ENCODE assay signal across 1 cellular context in genomic region chr1:150162862-150163706, GRCh38.
TF ChIP-seq lines count a peak whose summit lies in the region.

No MANE protein-coding gene starts in this region.

TF ChIP-seq in GM12878, 131 proteins besides CTCF, POLR2A, EP300 and RAD21 (continued from another document and continues in another):
- TF ChIP-seq, protein P1, sequence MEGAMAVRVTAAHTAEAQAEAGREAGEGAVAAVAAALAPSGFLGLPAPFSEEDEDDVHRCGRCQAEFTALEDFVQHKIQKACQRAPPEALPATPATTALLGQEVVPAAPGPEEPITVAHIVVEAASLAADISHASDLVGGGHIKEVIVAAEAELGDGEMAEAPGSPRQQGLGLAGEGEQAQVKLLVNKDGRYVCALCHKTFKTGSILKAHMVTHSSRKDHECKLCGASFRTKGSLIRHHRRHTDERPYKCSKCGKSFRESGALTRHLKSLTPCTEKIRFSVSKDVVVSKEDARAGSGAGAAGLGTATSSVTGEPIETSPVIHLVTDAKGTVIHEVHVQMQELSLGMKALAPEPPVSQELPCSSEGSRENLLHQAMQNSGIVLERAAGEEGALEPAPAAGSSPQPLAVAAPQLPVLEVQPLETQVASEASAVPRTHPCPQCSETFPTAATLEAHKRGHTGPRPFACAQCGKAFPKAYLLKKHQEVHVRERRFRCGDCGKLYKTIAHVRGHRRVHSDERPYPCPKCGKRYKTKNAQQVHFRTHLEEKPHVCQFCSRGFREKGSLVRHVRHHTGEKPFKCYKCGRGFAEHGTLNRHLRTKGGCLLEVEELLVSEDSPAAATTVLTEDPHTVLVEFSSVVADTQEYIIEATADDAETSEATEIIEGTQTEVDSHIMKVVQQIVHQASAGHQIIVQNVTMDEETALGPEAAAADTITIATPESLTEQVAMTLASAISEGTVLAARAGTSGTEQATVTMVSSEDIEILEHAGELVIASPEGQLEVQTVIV (IDR thresholded peaks at IDR 0.05; ENCODE audit: borderline replicate concordance, partially characterized antibody): no peak
- TF ChIP-seq SIX5 (IDR thresholded peaks at IDR 0.05; ENCODE audit: low read depth, low read length, severe bottlenecking): no peak
- no peak for TF ChIP-seq IRF3 (IDR thresholded peaks at IDR 0.05)
- TF ChIP-seq BMI1 (IDR thresholded peaks at IDR 0.05; ENCODE audit: borderline replicate concordance): peak; percentile 53
- TF ChIP-seq ZNF24 (IDR thresholded peaks at IDR 0.05): no peak
- TF ChIP-seq, protein P2, sequence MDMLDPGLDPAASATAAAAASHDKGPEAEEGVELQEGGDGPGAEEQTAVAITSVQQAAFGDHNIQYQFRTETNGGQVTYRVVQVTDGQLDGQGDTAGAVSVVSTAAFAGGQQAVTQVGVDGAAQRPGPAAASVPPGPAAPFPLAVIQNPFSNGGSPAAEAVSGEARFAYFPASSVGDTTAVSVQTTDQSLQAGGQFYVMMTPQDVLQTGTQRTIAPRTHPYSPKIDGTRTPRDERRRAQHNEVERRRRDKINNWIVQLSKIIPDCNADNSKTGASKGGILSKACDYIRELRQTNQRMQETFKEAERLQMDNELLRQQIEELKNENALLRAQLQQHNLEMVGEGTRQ (IDR thresholded peaks at IDR 0.05; ENCODE audit: borderline replicate concordance, low read depth, low read length): peak; percentile 61; the same call in 1 of the 2 replicates
- no peak for TF ChIP-seq EGR1 (IDR thresholded peaks at IDR 0.05; ENCODE audit: borderline replicate concordance in 1 of 2, low read depth in 2 of 2, low read length in 2 of 2)
- TF ChIP-seq CBX3 (IDR thresholded peaks at IDR 0.05; ENCODE audit: borderline replicate concordance, low read depth): no peak
- peak; percentile 78 for TF ChIP-seq CREM (IDR thresholded peaks at IDR 0.05; ENCODE audit: low read depth)
- TF ChIP-seq, protein P3, sequence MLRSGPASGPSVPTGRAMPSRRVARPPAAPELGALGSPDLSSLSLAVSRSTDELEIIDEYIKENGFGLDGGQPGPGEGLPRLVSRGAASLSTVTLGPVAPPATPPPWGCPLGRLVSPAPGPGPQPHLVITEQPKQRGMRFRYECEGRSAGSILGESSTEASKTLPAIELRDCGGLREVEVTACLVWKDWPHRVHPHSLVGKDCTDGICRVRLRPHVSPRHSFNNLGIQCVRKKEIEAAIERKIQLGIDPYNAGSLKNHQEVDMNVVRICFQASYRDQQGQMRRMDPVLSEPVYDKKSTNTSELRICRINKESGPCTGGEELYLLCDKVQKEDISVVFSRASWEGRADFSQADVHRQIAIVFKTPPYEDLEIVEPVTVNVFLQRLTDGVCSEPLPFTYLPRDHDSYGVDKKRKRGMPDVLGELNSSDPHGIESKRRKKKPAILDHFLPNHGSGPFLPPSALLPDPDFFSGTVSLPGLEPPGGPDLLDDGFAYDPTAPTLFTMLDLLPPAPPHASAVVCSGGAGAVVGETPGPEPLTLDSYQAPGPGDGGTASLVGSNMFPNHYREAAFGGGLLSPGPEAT (IDR thresholded peaks at IDR 0.05; ENCODE audit: low read depth): 0 out of 2 replicates have a peak, but pooled peaks have one; percentile 60
- TF ChIP-seq PAX8 (IDR thresholded peaks at IDR 0.05): peak; percentile 66; the same call in 1 of the 2 replicates
- 0 out of 2 replicates have a peak, but pooled peaks have one; percentile 41 for TF ChIP-seq MXI1 (IDR thresholded peaks at IDR 0.05; ENCODE audit: low read depth, low read length)
- no peak for TF ChIP-seq KAT2A (conservative IDR thresholded peaks at IDR 0.05; ENCODE audit: control insufficient read depth, low read depth, low read length)
- TF ChIP-seq NR2C2 (IDR thresholded peaks at IDR 0.05; ENCODE audit: borderline replicate concordance, control insufficient read depth, insufficient read length, low read depth): no peak
- TF ChIP-seq YBX1 (IDR thresholded peaks at IDR 0.05): no peak
- peak; percentile 35; the same call in 1 of the 2 replicates for TF ChIP-seq YY1 (IDR thresholded peaks at IDR 0.05; ENCODE audit: low read depth, low read length)
- peak; percentile 60 for TF ChIP-seq RELA (IDR thresholded peaks at IDR 0.05; ENCODE audit: borderline replicate concordance, partially characterized antibody)
- TF ChIP-seq PAX5 (IDR thresholded peaks at IDR 0.05; ENCODE audit: borderline replicate concordance, low read depth, low read length): 0 out of 2 replicates have a peak, but pooled peaks have one; percentile 18
- TF ChIP-seq TBL1XR1 (IDR thresholded peaks at IDR 0.05; ENCODE audit: low read depth, low read length): 0 out of 2 replicates have a peak, but pooled peaks have one; percentile 28
- no peak; the same call in 1 of the 2 replicates for TF ChIP-seq LARP7 (IDR thresholded peaks at IDR 0.05)
- no peak for TF ChIP-seq MYC (IDR thresholded peaks at IDR 0.05; ENCODE audit: insufficient read depth, insufficient read length, insufficient replicate concordance, low read length, severe bottlenecking)
- peak; percentile 87 for TF ChIP-seq RAD51 (IDR thresholded peaks at IDR 0.05)
- peak; percentile 74 for TF ChIP-seq PKNOX1 (IDR thresholded peaks at IDR 0.05)
- peak; percentile 89 for TF ChIP-seq POLR2AphosphoS5 (IDR thresholded peaks at IDR 0.05; ENCODE audit: low read length)
- TF ChIP-seq, protein P4, sequence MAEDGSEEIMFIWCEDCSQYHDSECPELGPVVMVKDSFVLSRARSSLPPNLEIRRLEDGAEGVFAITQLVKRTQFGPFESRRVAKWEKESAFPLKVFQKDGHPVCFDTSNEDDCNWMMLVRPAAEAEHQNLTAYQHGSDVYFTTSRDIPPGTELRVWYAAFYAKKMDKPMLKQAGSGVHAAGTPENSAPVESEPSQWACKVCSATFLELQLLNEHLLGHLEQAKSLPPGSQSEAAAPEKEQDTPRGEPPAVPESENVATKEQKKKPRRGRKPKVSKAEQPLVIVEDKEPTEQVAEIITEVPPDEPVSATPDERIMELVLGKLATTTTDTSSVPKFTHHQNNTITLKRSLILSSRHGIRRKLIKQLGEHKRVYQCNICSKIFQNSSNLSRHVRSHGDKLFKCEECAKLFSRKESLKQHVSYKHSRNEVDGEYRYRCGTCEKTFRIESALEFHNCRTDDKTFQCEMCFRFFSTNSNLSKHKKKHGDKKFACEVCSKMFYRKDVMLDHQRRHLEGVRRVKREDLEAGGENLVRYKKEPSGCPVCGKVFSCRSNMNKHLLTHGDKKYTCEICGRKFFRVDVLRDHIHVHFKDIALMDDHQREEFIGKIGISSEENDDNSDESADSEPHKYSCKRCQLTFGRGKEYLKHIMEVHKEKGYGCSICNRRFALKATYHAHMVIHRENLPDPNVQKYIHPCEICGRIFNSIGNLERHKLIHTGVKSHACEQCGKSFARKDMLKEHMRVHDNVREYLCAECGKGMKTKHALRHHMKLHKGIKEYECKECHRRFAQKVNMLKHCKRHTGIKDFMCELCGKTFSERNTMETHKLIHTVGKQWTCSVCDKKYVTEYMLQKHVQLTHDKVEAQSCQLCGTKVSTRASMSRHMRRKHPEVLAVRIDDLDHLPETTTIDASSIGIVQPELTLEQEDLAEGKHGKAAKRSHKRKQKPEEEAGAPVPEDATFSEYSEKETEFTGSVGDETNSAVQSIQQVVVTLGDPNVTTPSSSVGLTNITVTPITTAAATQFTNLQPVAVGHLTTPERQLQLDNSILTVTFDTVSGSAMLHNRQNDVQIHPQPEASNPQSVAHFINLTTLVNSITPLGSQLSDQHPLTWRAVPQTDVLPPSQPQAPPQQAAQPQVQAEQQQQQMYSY (CRISPR knock-in tag; IDR thresholded peaks at IDR 0.05): peak; percentile 56; the same call in 1 of the 2 replicates
- TF ChIP-seq SMC3 (IDR thresholded peaks at IDR 0.05; ENCODE audit: borderline replicate concordance, low read length): peak; percentile 11; the same call in 1 of the 2 replicates
- peak; percentile 63 for TF ChIP-seq NR2F1 (conservative IDR thresholded peaks at IDR 0.05)
- TF ChIP-seq, protein P5, sequence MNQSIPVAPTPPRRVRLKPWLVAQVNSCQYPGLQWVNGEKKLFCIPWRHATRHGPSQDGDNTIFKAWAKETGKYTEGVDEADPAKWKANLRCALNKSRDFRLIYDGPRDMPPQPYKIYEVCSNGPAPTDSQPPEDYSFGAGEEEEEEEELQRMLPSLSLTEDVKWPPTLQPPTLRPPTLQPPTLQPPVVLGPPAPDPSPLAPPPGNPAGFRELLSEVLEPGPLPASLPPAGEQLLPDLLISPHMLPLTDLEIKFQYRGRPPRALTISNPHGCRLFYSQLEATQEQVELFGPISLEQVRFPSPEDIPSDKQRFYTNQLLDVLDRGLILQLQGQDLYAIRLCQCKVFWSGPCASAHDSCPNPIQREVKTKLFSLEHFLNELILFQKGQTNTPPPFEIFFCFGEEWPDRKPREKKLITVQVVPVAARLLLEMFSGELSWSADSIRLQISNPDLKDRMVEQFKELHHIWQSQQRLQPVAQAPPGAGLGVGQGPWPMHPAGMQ (IDR thresholded peaks at IDR 0.05; ENCODE audit: borderline replicate concordance): no peak
- TF ChIP-seq SMAD1 (IDR thresholded peaks at IDR 0.05; ENCODE audit: low read depth, partially characterized antibody): peak; percentile 75
- TF ChIP-seq CBFB (IDR thresholded peaks at IDR 0.05; ENCODE audit: low read depth): peak; percentile 58; the same call in 1 of the 2 replicates
- TF ChIP-seq ZBTB33 (IDR thresholded peaks at IDR 0.05): no peak
- TF ChIP-seq ZNF217 (IDR thresholded peaks at IDR 0.05): no peak
- TF ChIP-seq PBX3 (IDR thresholded peaks at IDR 0.05; ENCODE audit: insufficient replicate concordance, low read depth, low read length): peak; percentile 77
- TF ChIP-seq CHD1 (IDR thresholded peaks at IDR 0.05; ENCODE audit: low read depth, low read length): no peak
- TF ChIP-seq, protein P6, sequence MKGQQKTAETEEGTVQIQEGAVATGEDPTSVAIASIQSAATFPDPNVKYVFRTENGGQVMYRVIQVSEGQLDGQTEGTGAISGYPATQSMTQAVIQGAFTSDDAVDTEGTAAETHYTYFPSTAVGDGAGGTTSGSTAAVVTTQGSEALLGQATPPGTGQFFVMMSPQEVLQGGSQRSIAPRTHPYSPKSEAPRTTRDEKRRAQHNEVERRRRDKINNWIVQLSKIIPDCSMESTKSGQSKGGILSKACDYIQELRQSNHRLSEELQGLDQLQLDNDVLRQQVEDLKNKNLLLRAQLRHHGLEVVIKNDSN (IDR thresholded peaks at IDR 0.05; ENCODE audit: borderline replicate concordance, extremely low read length, insufficient read depth, low read depth, low read length): peak; percentile 64
- TF ChIP-seq DPF2 (IDR thresholded peaks at IDR 0.05): 0 out of 2 replicates have a peak, but pooled peaks have one; percentile 9
- TF ChIP-seq MEF2A (IDR thresholded peaks at IDR 0.05; ENCODE audit: insufficient read depth, low read depth, low read length): peak; percentile 65; the same call in 1 of the 2 replicates
- TF ChIP-seq, protein P7, sequence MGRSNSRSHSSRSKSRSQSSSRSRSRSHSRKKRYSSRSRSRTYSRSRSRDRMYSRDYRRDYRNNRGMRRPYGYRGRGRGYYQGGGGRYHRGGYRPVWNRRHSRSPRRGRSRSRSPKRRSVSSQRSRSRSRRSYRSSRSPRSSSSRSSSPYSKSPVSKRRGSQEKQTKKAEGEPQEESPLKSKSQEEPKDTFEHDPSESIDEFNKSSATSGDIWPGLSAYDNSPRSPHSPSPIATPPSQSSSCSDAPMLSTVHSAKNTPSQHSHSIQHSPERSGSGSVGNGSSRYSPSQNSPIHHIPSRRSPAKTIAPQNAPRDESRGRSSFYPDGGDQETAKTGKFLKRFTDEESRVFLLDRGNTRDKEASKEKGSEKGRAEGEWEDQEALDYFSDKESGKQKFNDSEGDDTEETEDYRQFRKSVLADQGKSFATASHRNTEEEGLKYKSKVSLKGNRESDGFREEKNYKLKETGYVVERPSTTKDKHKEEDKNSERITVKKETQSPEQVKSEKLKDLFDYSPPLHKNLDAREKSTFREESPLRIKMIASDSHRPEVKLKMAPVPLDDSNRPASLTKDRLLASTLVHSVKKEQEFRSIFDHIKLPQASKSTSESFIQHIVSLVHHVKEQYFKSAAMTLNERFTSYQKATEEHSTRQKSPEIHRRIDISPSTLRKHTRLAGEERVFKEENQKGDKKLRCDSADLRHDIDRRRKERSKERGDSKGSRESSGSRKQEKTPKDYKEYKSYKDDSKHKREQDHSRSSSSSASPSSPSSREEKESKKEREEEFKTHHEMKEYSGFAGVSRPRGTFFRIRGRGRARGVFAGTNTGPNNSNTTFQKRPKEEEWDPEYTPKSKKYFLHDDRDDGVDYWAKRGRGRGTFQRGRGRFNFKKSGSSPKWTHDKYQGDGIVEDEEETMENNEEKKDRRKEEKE (IDR thresholded peaks at IDR 0.05): no peak
- TF ChIP-seq SPI1 (IDR thresholded peaks at IDR 0.05; ENCODE audit: borderline replicate concordance, insufficient read depth, low read depth, low read length): peak; percentile 35; the same call in 1 of the 2 replicates
- TF ChIP-seq FOXM1 (IDR thresholded peaks at IDR 0.05; ENCODE audit: low read depth, low read length): no peak
